ENCODE assay signal across 22 cellular contexts in the genomic region with DNA sequence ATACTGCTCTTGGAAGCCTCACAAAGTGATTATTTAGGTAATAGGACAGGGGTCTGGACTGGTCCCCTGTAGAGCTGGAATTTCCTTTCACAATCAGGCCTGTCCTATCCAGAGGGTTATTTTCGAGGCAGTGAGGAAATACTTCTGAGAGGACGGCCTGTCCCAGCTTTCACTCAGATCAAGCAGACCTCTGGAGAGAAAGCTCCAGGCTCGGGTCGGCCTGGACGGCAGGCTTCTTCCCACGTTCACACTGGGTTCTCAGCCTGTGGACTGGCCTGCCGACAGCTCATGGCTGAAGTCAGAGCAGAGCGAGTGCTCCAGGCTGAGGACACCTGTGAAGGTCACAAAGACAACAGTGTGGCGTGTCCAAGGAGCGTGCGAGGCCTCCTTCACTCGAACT.
DNase-seq lines count a peak whose midpoint lies in the region; ATAC-seq and TF ChIP-seq lines count a peak whose summit lies in the region.
"Had no signal": no experiment of that assay in that cellular context is flagged by ENCODE, and none has a peak within 500 bp of the region (broad histone marks: within the 10 kb centered on the region; RNA-seq: fewer than 3 reads in every experiment).

No MANE protein-coding gene starts in this region.

- intact Hi-C loops in Right ventricle myocardium inferior (cut with DNase I): no loop called here
- intact Hi-C loops in cardiac septum (cut with DNase I): no loop called here
- intact Hi-C loops in stomach (cut with DNase I; ENCODE audit: low total_unique reads): no loop called here

- H3K27me3 ChIP-seq in layer of hippocampus (ENCODE audit: control insufficient read depth, insufficient read depth, low read length) (no peaks in the 10 kb centered on the region), stomach (peaks cover 0 to 4% (median 0%) of the 10 kb centered on the region in 3 donors)

- DNase-seq in Right ventricle myocardium inferior (ENCODE audit: missing footprints) (peak; percentile 66), cardiac septum (ENCODE audit: low spot score) (no peak), stomach (no peak), DMS53 (lab: John Stamatoyannopoulos, UW) (no peak), RWPE1 (ENCODE audit: low spot score) (no peak), osteocyte (ENCODE audit: extremely low spot score, unreplicated experiment) (no peak)
- DNase-seq: 8988T; activated naive CD8-positive, alpha-beta T cell treated with anti-CD3 and anti-CD28 coated beads for 36 hours; activated T-cell treated with anti-CD3 and anti-CD28 coated beads, Interleukin-2, amount 50 U/mL, for 72 hours; cerebellar nuclear complex; endodermal cell; foreskin keratinocyte; GDM1; lower lobe of right lung; NCI-H1694 treated with DMSO at 0.1 percent for 48 hours; NCI-H345; stimulated activated naive CD8-positive, alpha-beta T cell treated with anti-CD3 and anti-CD28 coated beads, Interleukin-15, amount 100 ng/mL, for 72 hours; T-helper 1 cell had no signal

- CTCF ChIA-PET in RWPE1 (lab: Yijun Ruan, JAX): no interaction called here

- TF ChIP-seq POLR2A in stomach (IDR thresholded peaks at IDR 0.05): no peak

- no peak for TF ChIP-seq CTCF in stomach (IDR thresholded peaks at IDR 0.05)
- TF ChIP-seq CTCF in RWPE1 (conservative IDR thresholded peaks at IDR 0.05; ENCODE audit: low read depth): no peak
- no peak for TF ChIP-seq CTCF in osteocyte (IDR thresholded peaks at IDR 0.05)

- H3K27ac ChIP-seq in layer of hippocampus (ENCODE audit: low read depth, low read length) (peak overlapping the region; percentile 56), stomach (peak overlapping the region in 3 of 5 donors; percentile 24 to 56 (median 25)), RWPE1 (no peak overlapping the region)
- H3K27ac ChIP-seq: foreskin keratinocyte, lower lobe of right lung had no signal

- POLR2A ChIA-PET in RWPE1 (lab: Yijun Ruan, JAX; ENCODE audit: low non-redundant PET): no interaction called here

- H3K27me3 Mint-ChIP-seq in osteocyte (ENCODE audit: unreplicated experiment): no peaks in the 10 kb centered on the region
- H3K27me3 Mint-ChIP-seq: activated naive CD8-positive, alpha-beta T cell treated with anti-CD3 and anti-CD28 coated beads for 36 hours had no signal

- TF ChIP-seq EP300 in stomach (IDR thresholded peaks at IDR 0.05): no peak

- H3K27ac Mint-ChIP-seq in osteocyte (ENCODE audit: unreplicated experiment): no peak overlapping the region
- H3K27ac Mint-ChIP-seq: activated naive CD8-positive, alpha-beta T cell treated with anti-CD3 and anti-CD28 coated beads for 36 hours; activated T-cell treated with anti-CD3 and anti-CD28 coated beads, Interleukin-2, amount 50 U/mL, for 72 hours; endodermal cell; progenitor cell of endocrine pancreas; stimulated activated naive CD8-positive, alpha-beta T cell treated with anti-CD3 and anti-CD28 coated beads, Interleukin-15, amount 100 ng/mL, for 72 hours had no signal

- H3K36me3 ChIP-seq in stomach: no peaks in the 10 kb centered on the region
- H3K36me3 ChIP-seq: lower lobe of right lung had no signal

- H3K9me3 ChIP-seq in stomach: no peaks in the 10 kb centered on the region
- H3K9me3 ChIP-seq: lower lobe of right lung had no signal

- no peaks in the 10 kb centered on the region for H3K36me3 Mint-ChIP-seq in osteocyte (ENCODE audit: unreplicated experiment)
- H3K36me3 Mint-ChIP-seq: activated naive CD8-positive, alpha-beta T cell treated with anti-CD3 and anti-CD28 coated beads for 36 hours had no signal

- no peak overlapping the region for H3K4me3 ChIP-seq in stomach
- H3K4me3 ChIP-seq: GM12878, lower lobe of right lung had no signal

- no peaks in the 10 kb centered on the region for H3K9me3 Mint-ChIP-seq in osteocyte (ENCODE audit: unreplicated experiment)
- H3K9me3 Mint-ChIP-seq: activated naive CD8-positive, alpha-beta T cell treated with anti-CD3 and anti-CD28 coated beads for 36 hours; activated T-cell treated with anti-CD3 and anti-CD28 coated beads, Interleukin-2, amount 50 U/mL, for 72 hours; stimulated activated naive CD8-positive, alpha-beta T cell treated with anti-CD3 and anti-CD28 coated beads, Interleukin-15, amount 100 ng/mL, for 72 hours had no signal

- peak; percentile 58 for ATAC-seq in Right ventricle myocardium inferior
- ATAC-seq in GM19035 (IDR thresholded peaks at IDR 0.05; ENCODE audit: unreplicated experiment): no peak
- ATAC-seq: activated T-cell treated with anti-CD3 and anti-CD28 coated beads, Interleukin-2, amount 50 U/mL, for 72 hours; foreskin keratinocyte; GM12878; stimulated activated naive CD8-positive, alpha-beta T cell treated with anti-CD3 and anti-CD28 coated beads, Interleukin-15, amount 100 ng/mL, for 72 hours had no signal

- no peaks in the 10 kb centered on the region for H3K4me1 Mint-ChIP-seq in osteocyte (ENCODE audit: unreplicated experiment)
- H3K4me1 Mint-ChIP-seq: activated naive CD8-positive, alpha-beta T cell treated with anti-CD3 and anti-CD28 coated beads for 36 hours; stimulated activated naive CD8-positive, alpha-beta T cell treated with anti-CD3 and anti-CD28 coated beads, Interleukin-15, amount 100 ng/mL, for 72 hours had no signal

- H3K4me1 ChIP-seq in stomach: no peaks in the 10 kb centered on the region
- H3K4me1 ChIP-seq: foreskin keratinocyte, lower lobe of right lung had no signal

- H3K4me3 Mint-ChIP-seq in osteocyte (ENCODE audit: unreplicated experiment): no peak overlapping the region
- H3K4me3 Mint-ChIP-seq: activated naive CD8-positive, alpha-beta T cell treated with anti-CD3 and anti-CD28 coated beads for 36 hours; activated T-cell treated with anti-CD3 and anti-CD28 coated beads, Interleukin-2, amount 50 U/mL, for 72 hours; endodermal cell; stimulated activated naive CD8-positive, alpha-beta T cell treated with anti-CD3 and anti-CD28 coated beads, Interleukin-15, amount 100 ng/mL, for 72 hours had no signal

- 80 to 88% (median 81%) methylated on average over 8 to 12 of the region's 12 CpGs for WGBS in stomach, 5 donors
